In genomic region chr1:100352267-100353072, GRCh38 we compare ENCODE assay signal across 8 cellular contexts. TPM values are rescaled to one million over a fixed set of nuclear protein-coding genes. Genes with fewer than 3 reads are reported as not detected.
DNase-seq lines count a peak whose midpoint lies in the region; ATAC-seq and TF ChIP-seq lines count a peak whose summit lies in the region.

TSS of gene CDC14A (plus strand) at chr1:100352506. CDS start at chr1:100352955, 449 bp downstream.

- peak within 1 kb of the TSS; percentile 64 for H4K8ac ChIP-seq in trophoblast cell (ENCODE audit: low read depth, low read length)

- peak within 1 kb of the TSS; percentile 90 for H3K18ac ChIP-seq in trophoblast cell (ENCODE audit: low read length)

- H3K79me1 ChIP-seq in trophoblast cell (ENCODE audit: low read length), result peaks cover 29% of the 10 kb centered on the region

- TF ChIP-seq EP300 in transverse colon (IDR thresholded peaks at IDR 0.05; ENCODE audit: low read depth), result no peak

- H3K36me3 ChIP-seq in SU-DHL-6 (ENCODE audit: low read length), result no peaks in the 10 kb centered on the region
- H3K36me3 ChIP-seq in cardiac muscle cell, result no peaks in the 10 kb centered on the region
- H3K36me3 ChIP-seq in trophoblast cell (ENCODE audit: control insufficient read depth in 1 of 2, insufficient read depth in 2 of 2, low read length in 2 of 2), result no peaks in the 10 kb centered on the region
- H3K36me3 ChIP-seq in transverse colon, result no peaks in the 10 kb centered on the region

- no peaks in the 10 kb centered on the region for H3K27me3 ChIP-seq in SU-DHL-6 (ENCODE audit: low read length)
- H3K27me3 ChIP-seq in cardiac muscle cell, result no peaks in the 10 kb centered on the region
- no peaks in the 10 kb centered on the region for H3K27me3 ChIP-seq in trophoblast cell (ENCODE audit: insufficient read depth, low read length)
- H3K27me3 ChIP-seq in transverse colon, result no peaks in the 10 kb centered on the region

- intact Hi-C loops in transverse colon (cut with DNase I; ENCODE audit: low total_unique reads), result loop anchor here (5.0 to 10.0 kb wide), 2 partner anchors 318 to 545 kb away; a partner anchor contains a TSS

- DNase-seq in GM12864 (ENCODE audit: low read depth) (peak; percentile 64), NCI-H1105 treated with DMSO at 0.1 percent for 48 hours (lab: John Stamatoyannopoulos, UW) (peak; percentile 97), cardiac muscle cell (ENCODE audit: low read depth in 1 of 2, low spot score in 1 of 2) (peak; percentile 97), trophoblast cell (peak; percentile 92 to 94), transverse colon (peak; percentile 94)
- DNase-seq in activated naive CD8-positive, alpha-beta T cell treated with anti-CD3 and anti-CD28 coated beads, Interleukin-2, amount 50 U/mL, for 16 hours (ENCODE audit: low read depth, low spot score), result peak; percentile 69

- TF ChIP-seq CTCF in GM12864 (IDR thresholded peaks at IDR 0.05; ENCODE audit: low read depth, low read length, missing control alignments), result no peak
- TF ChIP-seq CTCF in SU-DHL-6 (IDR thresholded peaks at IDR 0.05; ENCODE audit: insufficient read depth, low read length, poor library complexity, severe bottlenecking), result no peak
- no peak for TF ChIP-seq CTCF in cardiac muscle cell (IDR thresholded peaks at IDR 0.05; ENCODE audit: low read depth, low read length)
- TF ChIP-seq CTCF in transverse colon (IDR thresholded peaks at IDR 0.05), result no peak

- H3F3A ChIP-seq in SU-DHL-6 (ENCODE audit: insufficient read depth), result peaks cover 29% of the 10 kb centered on the region

- peak within 1 kb of the TSS; percentile 39 for H4K12ac ChIP-seq in trophoblast cell (ENCODE audit: low read depth, low read length)

- H4K91ac ChIP-seq in trophoblast cell (ENCODE audit: low read depth, low read length), result peak within 1 kb of the TSS; percentile 84

- peak within 1 kb of the TSS; percentile 24 for H2AK5ac ChIP-seq in trophoblast cell (ENCODE audit: low read length)

- no peaks in the 10 kb centered on the region for H3K79me2 ChIP-seq in SU-DHL-6 (ENCODE audit: insufficient read depth, low read length)
- peaks cover 17% of the 10 kb centered on the region for H3K79me2 ChIP-seq in trophoblast cell (ENCODE audit: control insufficient read depth, insufficient read depth, low read length, poor library complexity)

- in situ Hi-C loops in transverse colon (cut with MboI; ENCODE audit: low pct_ligation_motif_present in 1 of 4, low pct_unique_long_range_greater_than_20kb in 1 of 4, low sequenced_read_pairs in 3 of 4), result no loop called here

- no peaks in the 10 kb centered on the region for H4K20me1 ChIP-seq in SU-DHL-6 (ENCODE audit: low read depth, low read length)

- H3K14ac ChIP-seq in trophoblast cell (ENCODE audit: low read length), result peak within 1 kb of the TSS; percentile 59

- H2BK5ac ChIP-seq in trophoblast cell (ENCODE audit: low read depth, low read length, poor library complexity), result peak within 1 kb of the TSS; percentile 91

- H3K4me3 ChIP-seq in GM12864 (ENCODE audit: low read depth, low read length) (peak within 1 kb of the TSS; percentile 72), SU-DHL-6 (ENCODE audit: insufficient read depth, low read length, poor library complexity, severe bottlenecking) (peak within 1 kb of the TSS; percentile 79), cardiac muscle cell (peak within 1 kb of the TSS; percentile 72), trophoblast cell (ENCODE audit: low read depth, low read length) (peak within 1 kb of the TSS; percentile 81), transverse colon (peak within 1 kb of the TSS; percentile 70 to 97 (median 74))

- H3K23ac ChIP-seq in trophoblast cell (ENCODE audit: low read length), result no peak within 1 kb of the TSS

- H3K27ac ChIP-seq in SU-DHL-6 (ENCODE audit: low read depth, low read length) (peak within 1 kb of the TSS; percentile 79), cardiac muscle cell (peak within 1 kb of the TSS; percentile 84), trophoblast cell (ENCODE audit: low read depth, low read length) (peak within 1 kb of the TSS; percentile 89), transverse colon (peak within 1 kb of the TSS; percentile 91 to 93 (median 92))

- H2BK12ac ChIP-seq in trophoblast cell (ENCODE audit: low read length), result peak within 1 kb of the TSS; percentile 63

- peak within 1 kb of the TSS; percentile 76 for H2BK120ac ChIP-seq in trophoblast cell (ENCODE audit: insufficient read depth, low read length, poor library complexity)

- peak within 1 kb of the TSS; percentile 85 for H3K4me2 ChIP-seq in SU-DHL-6 (ENCODE audit: low read depth, low read length, poor library complexity, severe bottlenecking)
- peak within 1 kb of the TSS; percentile 96 for H3K4me2 ChIP-seq in trophoblast cell (ENCODE audit: low read length)

- ATAC-seq in HG02642 (IDR thresholded peaks at IDR 0.05; ENCODE audit: poor library complexity, unreplicated experiment), result peak; percentile 67

- WGBS in trophoblast cell (ENCODE audit: extremely low coverage, insufficient coverage, insufficient read length), result no CpG with 5 or more reads among the region's 65 CpGs
- 1% methylated on average over 53 of the region's 65 CpGs; no CpG with 5 or more reads in 1 of the 2 donors for WGBS in transverse colon (ENCODE audit: low coverage in 1 of 2), 2 donors

- peak within 1 kb of the TSS; percentile 87 for H2AFZ ChIP-seq in SU-DHL-6 (ENCODE audit: low read depth, low read length, severe bottlenecking)
- peak within 1 kb of the TSS; percentile 61 for H2AFZ ChIP-seq in trophoblast cell (ENCODE audit: insufficient read depth, low read length, poor library complexity)

- H3K4ac ChIP-seq in trophoblast cell (ENCODE audit: low read depth, low read length), result peak within 1 kb of the TSS; percentile 83

- no peaks in the 10 kb centered on the region for H3K9me2 ChIP-seq in SU-DHL-6 (replicated peaks; ENCODE audit: insufficient read depth, low read length)

- H3K9ac ChIP-seq in SU-DHL-6 (ENCODE audit: low read length), result peak within 1 kb of the TSS; percentile 77
- peak within 1 kb of the TSS; percentile 87 for H3K9ac ChIP-seq in trophoblast cell (ENCODE audit: low read length)

- peak; percentile 87 for TF ChIP-seq POLR2A in transverse colon (IDR thresholded peaks at IDR 0.05)

- H3K4me1 ChIP-seq in cardiac muscle cell (ENCODE audit: low read depth) (peaks cover 17% of the 10 kb centered on the region), trophoblast cell (ENCODE audit: control insufficient read depth in 1 of 2, insufficient read depth in 2 of 2, low read length in 2 of 2) (peaks cover 8 to 10% of the 10 kb centered on the region in 2 experiments), transverse colon (peaks cover 4 to 44% (median 23%) of the 10 kb centered on the region in 4 donors)

- H3K9me3 ChIP-seq in SU-DHL-6 (ENCODE audit: insufficient read depth, low read length) (no peaks in the 10 kb centered on the region), cardiac muscle cell (ENCODE audit: low read depth) (no peaks in the 10 kb centered on the region), trophoblast cell (ENCODE audit: insufficient read depth, low read depth, low read length) (no peaks in the 10 kb centered on the region), transverse colon (no peaks in the 10 kb centered on the region)

RNA-seq across cellular contexts. Expression of gene CDC14A, which starts in this region (rescaled TPM):
- total RNA-seq in cardiac muscle cell (16.9 and 18.1 TPM in 2 replicates), transverse colon (10 to 100 TPM in 3 of 4 donors, 1 to 10 TPM in 1; 8.0 to 68.6 (median 48.5) TPM)
- 9.6 and 14.3 TPM in 2 replicates for polyA plus RNA-seq in cardiac muscle cell
- 8.8 and 9.6 TPM in 2 replicates for polyA plus RNA-seq in trophoblast cell (2013)

Comparison
In these comparisons a context has a peak if more than half of its experiments do, and no peak if none do; other contexts are left out.
1. Peak in every context shown above with its lines: DNase-seq, ATAC-seq, H3K4me3 ChIP-seq and H3K27ac ChIP-seq.